ENCODE assay signal across 1 cellular context in genomic region chr5:96579711-96580110, GRCh38.
TF ChIP-seq lines count a peak whose summit lies in the region.

No MANE protein-coding gene starts in this region.

TF ChIP-seq in IMR-90, 13 proteins besides CTCF, POLR2A, EP300 and RAD21:
- TF ChIP-seq FOS (IDR thresholded peaks at IDR 0.05; ENCODE audit: low read depth, low read length) (no peak), MXI1 (IDR thresholded peaks at IDR 0.05; ENCODE audit: borderline replicate concordance, low read depth, low read length) (no peak), MAZ (IDR thresholded peaks at IDR 0.05; ENCODE audit: borderline replicate concordance, low read depth, low read length) (no peak), ELK1 (IDR thresholded peaks at IDR 0.05; ENCODE audit: borderline replicate concordance, low read depth, low read length) (no peak), CHD1 (IDR thresholded peaks at IDR 0.05; ENCODE audit: low read depth, low read length) (no peak), RCOR1 (IDR thresholded peaks at IDR 0.05; ENCODE audit: insufficient replicate concordance, low read length) (no peak), MAFK (IDR thresholded peaks at IDR 0.05; ENCODE audit: low read depth, low read length) (no peak)
